8 cellular contexts compared by ENCODE assay signal in the genomic region with DNA sequence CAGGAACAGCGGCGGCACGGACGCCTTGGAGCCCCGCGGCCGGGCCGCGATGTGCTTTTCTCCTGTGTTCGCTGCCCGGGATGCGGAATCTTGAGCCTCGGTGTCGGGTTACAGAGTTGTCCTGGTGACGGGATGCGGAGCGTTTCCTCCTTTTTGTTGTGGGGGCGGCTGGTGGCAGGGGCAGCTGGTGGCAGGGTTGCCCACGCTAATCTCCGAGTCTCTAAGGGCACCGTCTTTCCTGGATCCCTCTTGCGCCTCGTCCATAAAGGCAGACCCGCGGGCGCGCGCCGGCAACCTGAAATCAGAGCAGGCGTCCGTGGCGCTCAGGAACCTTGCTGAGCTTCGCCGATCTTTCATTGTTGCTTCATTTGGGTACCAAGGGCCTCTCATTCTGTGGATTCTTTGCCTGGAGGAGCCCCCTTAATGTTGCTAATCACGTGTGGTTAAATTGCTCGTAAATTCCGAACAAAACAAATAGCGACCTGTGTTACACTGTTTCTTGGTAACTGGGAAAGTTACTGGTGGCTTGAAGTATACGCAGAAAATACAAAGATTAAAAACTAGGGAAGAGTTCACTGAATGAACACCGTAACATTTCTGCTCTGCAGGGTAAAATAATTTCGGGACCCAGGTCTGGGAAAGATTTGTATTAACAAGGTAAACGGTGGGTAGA. TPM values are rescaled to one million over a fixed set of nuclear protein-coding genes. Genes with fewer than 3 reads are reported as not detected.
DNase-seq lines count a peak whose midpoint lies in the region; ATAC-seq, FAIRE-seq and TF ChIP-seq lines count a peak whose summit lies in the region.

No MANE protein-coding gene starts in this region.

- no peak for TF ChIP-seq EP300 in A549 (IDR thresholded peaks at IDR 0.05)

- no peak for TF ChIP-seq RAD21 in A549 (conservative IDR thresholded peaks at IDR 0.05 in 1 of 2, IDR thresholded peaks at IDR 0.05 in 1 of 2)

- DNase-seq in A549 (ENCODE audit: low read depth in 1 of 2, low spot score in 1 of 2) (peak in 1 of 2 experiments; percentile 47), SHP77 treated with DMSO at 0.1 percent for 48 hours (lab: John Stamatoyannopoulos, UW) (peak; percentile 91), amniotic stem cell (lab: John Stamatoyannopoulos, UW) (peak; percentile 43), heart right ventricle (peak in 1 of 2 donors; percentile 53), pons (ENCODE audit: low spot score) (peak; percentile 32)
- peak; percentile 42 for DNase-seq in Jurkat, Clone E6-1 (ENCODE audit: low read depth, low spot score)

- FAIRE-seq in A549 (lab: Jason Lieb, UNC) = no peak

- POLR2A ChIA-PET in A549 (lab: Yijun Ruan, JAX) = interaction anchor here (0.6 to 3.0 kb wide), 7 partner anchors 14 to 574 kb away, joined by 3 to 43 read pairs (median 3); a partner anchor contains a TSS

- no peak for TF ChIP-seq CTCF in A549 (IDR thresholded peaks at IDR 0.05)
- no peak for TF ChIP-seq CTCF in heart right ventricle (IDR thresholded peaks at IDR 0.05)

- H3K27ac ChIP-seq in A549 (peak overlapping the region; percentile 98 to 99), heart right ventricle (peak overlapping the region; percentile 64 to 96 (median 92))

- peak; percentile 45 to 56 for ATAC-seq in A549
- peak; percentile 16 for ATAC-seq in GM19372 (IDR thresholded peaks at IDR 0.05; ENCODE audit: low read depth, unreplicated experiment)
- peak; percentile 19 to 69 (median 43) for ATAC-seq in heart right ventricle
- ATAC-seq in GM18861 (IDR thresholded peaks at IDR 0.05; ENCODE audit: unreplicated experiment) = no peak

- H3K4me2 ChIP-seq in A549 = peak overlapping the region; percentile 76

- H3K36me3 ChIP-seq in heart right ventricle = peaks cover 0 to 7% (median 0%) of the 10 kb centered on the region in 9 donors

- intact Hi-C loops in heart right ventricle (cut with DNase I) = loop anchor here in 2 of 10 donors (5.0 kb wide), 2 partner anchors 106 to 111 kb away; no protein-coding TSS in a partner anchor

- H3K9me3 ChIP-seq in A549 (no peaks in the 10 kb centered on the region), heart right ventricle (no peaks in the 10 kb centered on the region)

- H3K4me3 ChIP-seq in A549 = peak overlapping the region; percentile 91
- H3K4me3 ChIP-seq in Jurkat, Clone E6-1 (ENCODE audit: low read length) = peak overlapping the region; percentile 67
- peak overlapping the region; percentile 77 to 98 (median 84) for H3K4me3 ChIP-seq in heart right ventricle

- under 1% methylated on average over 17 of the region's 42 CpGs for WGBS in A549 (ENCODE audit: missing lambda C conversion rate)
- 1% methylated on average over 40 to 42 of the region's 42 CpGs for WGBS in heart right ventricle, 2 donors

- H3K4me1 ChIP-seq in A549 (peaks cover 28% of the 10 kb centered on the region), heart right ventricle (peaks cover 0 to 42% (median 35%) of the 10 kb centered on the region in 9 donors)

- peaks cover 0 to 63% (median 0%) of the 10 kb centered on the region in 7 donors for H3K27me3 ChIP-seq in heart right ventricle

- CTCF ChIA-PET in A549 (lab: Yijun Ruan, JAX) = interaction anchor here (0.6 to 2.6 kb wide), 9 partner anchors 10 to 256 kb away, joined by 3 to 12 read pairs (median 3); no protein-coding TSS in a partner anchor

- no peak for TF ChIP-seq POLR2A in A549 (IDR thresholded peaks at IDR 0.05; ENCODE audit: low read length)

TF ChIP-seq in A549, 52 proteins besides CTCF, POLR2A, EP300 and RAD21:
- TF ChIP-seq POLR2AphosphoS2 (conservative IDR thresholded peaks at IDR 0.05; ENCODE audit: low read length) (no peak), EHF (CRISPR knock-in tag; IDR thresholded peaks at IDR 0.05) (no peak), BHLHE40 (IDR thresholded peaks at IDR 0.05; ENCODE audit: low read depth, low read length) (no peak), HOXA7 (CRISPR knock-in tag; IDR thresholded peaks at IDR 0.05) (no peak), ZSCAN20 (CRISPR knock-in tag; IDR thresholded peaks at IDR 0.05) (no peak), RARB (CRISPR knock-in tag; IDR thresholded peaks at IDR 0.05) (no peak), CBX2 (IDR thresholded peaks at IDR 0.05; ENCODE audit: borderline replicate concordance, low read depth) (no peak), PHF8 (IDR thresholded peaks at IDR 0.05; ENCODE audit: borderline replicate concordance, low read depth) (peak; percentile 81; the same call in 1 of the 2 replicates), HOXB5 (CRISPR knock-in tag; IDR thresholded peaks at IDR 0.05) (no peak), ZNF302 (CRISPR knock-in tag; IDR thresholded peaks at IDR 0.05) (no peak), CHD2 (IDR thresholded peaks at IDR 0.05; ENCODE audit: low read length, partially characterized antibody) (peak; percentile 3), SMC3 (IDR thresholded peaks at IDR 0.05) (no peak; the same call in 2 of the 3 replicates), CBX8 (IDR thresholded peaks at IDR 0.05) (no peak), FOSL2 (IDR thresholded peaks at IDR 0.05) (no peak), FOSL2 (CRISPR knock-in tag; IDR thresholded peaks at IDR 0.05) (no peak), KDM1A (IDR thresholded peaks at IDR 0.05; ENCODE audit: low read depth) (peak; percentile 63), HDAC2 (IDR thresholded peaks at IDR 0.05) (0 out of 2 replicates have a peak, but pooled peaks have one; percentile 33), JUN (IDR thresholded peaks at IDR 0.05) (no peak; a peak in 1 of 5 replicates), JUNB (IDR thresholded peaks at IDR 0.05) (no peak), RCOR1 (IDR thresholded peaks at IDR 0.05; ENCODE audit: low read depth, low read length) (no peak), GATA3 (IDR thresholded peaks at IDR 0.05; ENCODE audit: borderline replicate concordance) (no peak), ESRRA (IDR thresholded peaks at IDR 0.05; ENCODE audit: borderline replicate concordance, low read length) (no peak), NR3C1 (IDR thresholded peaks at IDR 0.05) (no peak)
- TF ChIP-seq, protein P1, sequence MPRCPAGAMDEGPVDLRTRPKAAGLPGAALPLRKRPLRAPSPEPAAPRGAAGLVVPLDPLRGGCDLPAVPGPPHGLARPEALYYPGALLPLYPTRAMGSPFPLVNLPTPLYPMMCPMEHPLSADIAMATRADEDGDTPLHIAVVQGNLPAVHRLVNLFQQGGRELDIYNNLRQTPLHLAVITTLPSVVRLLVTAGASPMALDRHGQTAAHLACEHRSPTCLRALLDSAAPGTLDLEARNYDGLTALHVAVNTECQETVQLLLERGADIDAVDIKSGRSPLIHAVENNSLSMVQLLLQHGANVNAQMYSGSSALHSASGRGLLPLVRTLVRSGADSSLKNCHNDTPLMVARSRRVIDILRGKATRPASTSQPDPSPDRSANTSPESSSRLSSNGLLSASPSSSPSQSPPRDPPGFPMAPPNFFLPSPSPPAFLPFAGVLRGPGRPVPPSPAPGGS (IDR thresholded peaks at IDR 0.05) = peak; percentile 18; the same call in 1 of the 3 replicates
- TF ChIP-seq, protein P2, sequence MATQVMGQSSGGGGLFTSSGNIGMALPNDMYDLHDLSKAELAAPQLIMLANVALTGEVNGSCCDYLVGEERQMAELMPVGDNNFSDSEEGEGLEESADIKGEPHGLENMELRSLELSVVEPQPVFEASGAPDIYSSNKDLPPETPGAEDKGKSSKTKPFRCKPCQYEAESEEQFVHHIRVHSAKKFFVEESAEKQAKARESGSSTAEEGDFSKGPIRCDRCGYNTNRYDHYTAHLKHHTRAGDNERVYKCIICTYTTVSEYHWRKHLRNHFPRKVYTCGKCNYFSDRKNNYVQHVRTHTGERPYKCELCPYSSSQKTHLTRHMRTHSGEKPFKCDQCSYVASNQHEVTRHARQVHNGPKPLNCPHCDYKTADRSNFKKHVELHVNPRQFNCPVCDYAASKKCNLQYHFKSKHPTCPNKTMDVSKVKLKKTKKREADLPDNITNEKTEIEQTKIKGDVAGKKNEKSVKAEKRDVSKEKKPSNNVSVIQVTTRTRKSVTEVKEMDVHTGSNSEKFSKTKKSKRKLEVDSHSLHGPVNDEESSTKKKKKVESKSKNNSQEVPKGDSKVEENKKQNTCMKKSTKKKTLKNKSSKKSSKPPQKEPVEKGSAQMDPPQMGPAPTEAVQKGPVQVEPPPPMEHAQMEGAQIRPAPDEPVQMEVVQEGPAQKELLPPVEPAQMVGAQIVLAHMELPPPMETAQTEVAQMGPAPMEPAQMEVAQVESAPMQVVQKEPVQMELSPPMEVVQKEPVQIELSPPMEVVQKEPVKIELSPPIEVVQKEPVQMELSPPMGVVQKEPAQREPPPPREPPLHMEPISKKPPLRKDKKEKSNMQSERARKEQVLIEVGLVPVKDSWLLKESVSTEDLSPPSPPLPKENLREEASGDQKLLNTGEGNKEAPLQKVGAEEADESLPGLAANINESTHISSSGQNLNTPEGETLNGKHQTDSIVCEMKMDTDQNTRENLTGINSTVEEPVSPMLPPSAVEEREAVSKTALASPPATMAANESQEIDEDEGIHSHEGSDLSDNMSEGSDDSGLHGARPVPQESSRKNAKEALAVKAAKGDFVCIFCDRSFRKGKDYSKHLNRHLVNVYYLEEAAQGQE (IDR thresholded peaks at IDR 0.05) = 0 out of 2 replicates have a peak, but pooled peaks have one; percentile 10
- TF ChIP-seq, protein P3, sequence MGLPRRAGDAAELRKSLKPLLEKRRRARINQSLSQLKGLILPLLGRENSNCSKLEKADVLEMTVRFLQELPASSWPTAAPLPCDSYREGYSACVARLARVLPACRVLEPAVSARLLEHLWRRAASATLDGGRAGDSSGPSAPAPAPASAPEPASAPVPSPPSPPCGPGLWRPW (IDR thresholded peaks at IDR 0.05) = no peak

RNA-seq across cellular contexts. Expression of a gene that starts 0.8 kb away (rescaled TPM):
- polyA plus RNA-seq in A549 (2011; rRNA removed) (406 and 539 TPM in 2 replicates), A549 (2017; fragmentation: RNase III; extraction: RNeasy Plus Mini Kit Qiagen cat#74134 plus additional on column Dnase treatment) (201 to 231 TPM (median 222 TPM) in 3 replicates), heart right ventricle (10 to 100 TPM; 35.5 to 52.4 TPM)
- polyA plus RNA-seq in A549 (2012; cell fraction: cytosol; rRNA removed) = 191 and 210 TPM in 2 replicates
- polyA plus RNA-seq in A549 (2012; cell fraction: nucleus; rRNA removed) = 78.8 and 97.0 TPM in 2 replicates
- polyA minus RNA-seq in A549 (2011; rRNA and poly(A)+ RNA removed) = 117 and 129 TPM in 2 replicates
- polyA plus RNA-seq in Jurkat, Clone E6-1 (2012; ENCODE audit: insufficient read depth, insufficient read length) = 79.2 TPM
- total RNA-seq in heart right ventricle = 10 to 100 TPM; 56.7 to 78.3 (median 66.1) TPM
